Comparison of ENCODE assay signal across 8 cellular contexts in genomic region chr2:208254871-208255556, GRCh38. TPM values are rescaled to one million over a fixed set of nuclear protein-coding genes. Genes with fewer than 3 reads are reported as not detected.
DNase-seq lines count a peak whose midpoint lies in the region; ATAC-seq and TF ChIP-seq lines count a peak whose summit lies in the region.

Gene IDH1 (minus strand): TSS chr2:208255071. CDS start chr2:208251551, 3,520 bp downstream.

- no peaks in the 10 kb centered on the region for H3K79me2 ChIP-seq in OCI-LY3 (ENCODE audit: low read length)

- H4K20me1 ChIP-seq in OCI-LY3 (ENCODE audit: insufficient read depth, low read length): no peaks in the 10 kb centered on the region

- peak; percentile 48 for TF ChIP-seq CTCF in OCI-LY3 (IDR thresholded peaks at IDR 0.05; ENCODE audit: low read depth, low read length)

- H3K27me3 ChIP-seq in HUES64 (ENCODE audit: insufficient read depth, low read length) (no peaks in the 10 kb centered on the region), OCI-LY3 (ENCODE audit: low read depth, low read length) (no peaks in the 10 kb centered on the region)

- peaks cover 21% of the 10 kb centered on the region for H3K4me1 ChIP-seq in HUES64 (ENCODE audit: insufficient read depth, low read length)
- H3K4me1 ChIP-seq in OCI-LY3 (ENCODE audit: low read length): peaks cover 11% of the 10 kb centered on the region

- H3K4me3 ChIP-seq in HUES64 (ENCODE audit: low read length): peak within 1 kb of the TSS; percentile 93
- H3K4me3 ChIP-seq in OCI-LY3 (ENCODE audit: low read length): peak within 1 kb of the TSS; percentile 93

- H3K36me3 ChIP-seq in HUES64 (ENCODE audit: insufficient read depth, low read length) (peaks cover 38% of the 10 kb centered on the region), OCI-LY3 (replicated peaks; ENCODE audit: low read depth, low read length) (peaks cover 30% of the 10 kb centered on the region)

- H3K27ac ChIP-seq in HUES64 (ENCODE audit: low read depth, low read length) (peak within 1 kb of the TSS; percentile 98), OCI-LY3 (ENCODE audit: low read length) (peak within 1 kb of the TSS; percentile 42)

- H3K9me3 ChIP-seq in HUES64 (ENCODE audit: insufficient read depth, low read depth, low read length) (no peaks in the 10 kb centered on the region), OCI-LY3 (ENCODE audit: insufficient read depth, low read length) (no peaks in the 10 kb centered on the region)

- peak within 1 kb of the TSS; percentile 91 for H2AFZ ChIP-seq in OCI-LY3 (ENCODE audit: low read depth, low read length)

- H3K9ac ChIP-seq in HUES64 (ENCODE audit: low read depth, low read length) (peak within 1 kb of the TSS; percentile 96), OCI-LY3 (ENCODE audit: low read length) (peak within 1 kb of the TSS; percentile 71)

- peak; percentile 67 for ATAC-seq in GM21447 (IDR thresholded peaks at IDR 0.05; ENCODE audit: unreplicated experiment)

- peak within 1 kb of the TSS; percentile 82 for H3K4me2 ChIP-seq in OCI-LY3 (ENCODE audit: low read length)

- under 1% methylated on average over 48 of the region's 48 CpGs for whole genome bisulfite sequencing in HUES64

- peak; percentile 82 for DNase-seq in DMS 273 treated with DMSO at 0.1 percent for 48 hours (lab: John Stamatoyannopoulos, UW)
- DNase-seq in activated T-cell treated with anti-CD3 and anti-CD28 coated beads for 1 hour (ENCODE audit: low read depth): peak; percentile 98
- peak; percentile 83 for DNase-seq in epidermal melanocyte (ENCODE audit: insufficient read length, low spot score)
- DNase-seq in mucosa of gallbladder (ENCODE audit: low spot score): peak; percentile 97
- DNase-seq in stimulated activated CD8-positive, alpha-beta memory T cell treated with anti-CD3 and anti-CD28 coated beads, Interleukin-4, amount 100 ng/mL, for 4 hours (ENCODE audit: low read depth in 2 of 2, low spot score in 1 of 2): peak; percentile 82 to 93

RNA-seq across cellular contexts. Expression of gene IDH1, which starts in this region (rescaled TPM):
- polyA plus RNA-seq in HUES64 (2013, experiment 1 of 2): 324 TPM
- polyA plus RNA-seq in HUES64 (2013, experiment 2 of 2): 320 TPM
- total RNA-seq in mucosa of gallbladder: 239 TPM

Comparison
In these comparisons a context has a peak if more than half of its experiments do, and no peak if none do; other contexts are left out.
1. Peak in every context shown above with its lines: DNase-seq, ATAC-seq, H3K4me3 ChIP-seq and H3K27ac ChIP-seq.